In genomic region chr3:125211523-125212095, GRCh38 we compare ENCODE assay signal across 1 cellular context.
TF ChIP-seq lines count a peak whose summit lies in the region.

No MANE protein-coding gene starts in this region.

TF ChIP-seq in GM12878, 131 proteins besides CTCF, POLR2A, EP300 and RAD21 (continued from another document):
- no peak for TF ChIP-seq CEBPZ (IDR thresholded peaks at IDR 0.05; ENCODE audit: low read depth, low read length)
- TF ChIP-seq MTA3 (IDR thresholded peaks at IDR 0.05; ENCODE audit: borderline replicate concordance, low read length): no peak
